Comparison of ENCODE assay signal across 8 cellular contexts in the genomic region with DNA sequence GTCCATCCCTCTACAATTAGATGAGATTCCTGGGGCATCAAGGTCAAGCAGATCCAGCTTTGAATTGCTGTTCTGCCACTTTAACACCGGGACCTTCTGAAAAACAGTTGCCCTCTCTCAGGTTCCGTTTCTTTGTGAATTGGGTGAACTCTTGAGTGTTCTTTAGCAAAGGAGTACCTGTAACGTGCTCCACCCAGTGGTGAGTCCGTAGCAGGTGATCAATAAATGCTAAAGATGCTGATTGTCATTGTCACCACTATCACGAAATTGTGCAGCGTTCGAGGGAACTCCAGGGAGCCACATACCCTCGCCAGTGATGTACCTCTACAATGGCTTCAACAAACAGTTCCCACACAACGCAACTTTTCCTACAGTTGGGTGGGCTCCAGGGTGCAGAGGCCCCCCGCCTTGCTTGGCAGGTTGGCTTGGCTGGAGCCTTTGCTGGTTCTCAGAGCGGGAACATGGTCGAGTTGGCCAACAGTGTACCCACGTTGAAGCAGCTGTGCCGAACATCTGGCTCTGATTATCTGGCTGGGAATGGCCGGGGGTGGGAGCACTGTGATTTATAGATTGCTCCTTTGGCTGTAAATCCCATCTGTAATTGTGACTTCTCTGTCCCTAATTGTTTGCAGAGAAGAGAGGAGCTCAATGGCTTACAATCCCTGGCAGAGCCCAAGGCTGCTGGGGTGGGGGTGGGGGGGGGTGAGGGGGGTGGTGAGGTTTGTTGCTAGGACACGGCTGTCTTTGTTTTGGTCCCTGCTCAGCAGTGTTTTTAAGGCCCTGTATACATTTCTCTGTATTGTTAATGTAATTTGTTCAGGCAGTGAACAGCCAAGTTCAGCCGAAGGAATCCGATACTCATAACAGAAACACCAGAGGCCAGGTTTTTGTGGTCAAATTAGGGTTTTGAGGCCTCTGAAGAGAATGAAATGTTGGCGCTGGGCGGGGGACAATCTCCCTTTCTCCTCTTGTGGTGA.
A peak's percentile ranks its signal among the peaks of the same experiment; 100 is the strongest.
DNase-seq lines count a peak whose midpoint lies in the region; ATAC-seq, FAIRE-seq and TF ChIP-seq lines count a peak whose summit lies in the region.

No MANE protein-coding gene starts in this region.

- no peak overlapping the region for H3K27ac ChIP-seq in OCI-LY7 (ENCODE audit: low read depth, low read length, poor library complexity, severe bottlenecking)

- no peaks in the 10 kb centered on the region for H3K9me2 ChIP-seq in OCI-LY7 (ENCODE audit: insufficient read depth, low read length)

- no peaks in the 10 kb centered on the region for H3K36me3 ChIP-seq in OCI-LY7 (ENCODE audit: insufficient read depth, low read length)

- intact Hi-C loops in OCI-LY7 (cut with micrococcal nuclease; ENCODE audit: unreplicated experiment) (no loop called here), sciatic nerve (cut with DNase I) (no loop called here)

- H3K4me3 ChIP-seq in OCI-LY7 (ENCODE audit: low read depth, low read length, poor library complexity, severe bottlenecking): no peak overlapping the region

- no peak overlapping the region for H3K4me2 ChIP-seq in OCI-LY7 (ENCODE audit: low read length)

- no peak overlapping the region for H2AFZ ChIP-seq in OCI-LY7 (ENCODE audit: low read length)

- TF ChIP-seq CTCF in GM12872 (IDR thresholded peaks at IDR 0.05; ENCODE audit: insufficient read depth, low read depth, low read length) (peak; percentile 43; the same call in 2 of the 3 replicates), OCI-LY7 (conservative IDR thresholded peaks at IDR 0.05; ENCODE audit: low read length) (peak; percentile 56)

- POLR2A ChIA-PET in OCI-LY7 (lab: Charles Lee): no interaction called here

- H3K4me1 ChIP-seq in OCI-LY7 (ENCODE audit: insufficient read depth, low read length, poor library complexity, severe bottlenecking): no peaks in the 10 kb centered on the region

- peak; percentile 76 for ATAC-seq in sciatic nerve
- no peak for ATAC-seq in HG03095 (IDR thresholded peaks at IDR 0.05; ENCODE audit: unreplicated experiment)

- peak; percentile 8 for DNase-seq in OCI-LY7 (ENCODE audit: low spot score)
- peak; percentile 32 for DNase-seq in frontal cortex (ENCODE audit: low spot score in 2 of 2)
- DNase-seq in sciatic nerve (ENCODE audit: low spot score): no peak
- no peak for DNase-seq in GM19240 (ENCODE audit: insufficient read length, low spot score)
- DNase-seq in activated naive CD4-positive, alpha-beta T cell treated with Interleukin-2 at 50 U/mL for 16 hours: no peak
- DNase-seq in KG1 (lab: John Stamatoyannopoulos, UW): no peak

- H3K9me3 ChIP-seq in OCI-LY7 (ENCODE audit: low read length): no peaks in the 10 kb centered on the region

- BruUV-seq in OCI-LY7 (replicated peaks; lab: Mats Ljungman, UMichigan): no TSS peak

- no peaks in the 10 kb centered on the region for H3K79me2 ChIP-seq in OCI-LY7 (ENCODE audit: insufficient read depth, low read depth, low read length)

- CTCF ChIA-PET in OCI-LY7 (lab: Charles Lee; ENCODE audit: unreplicated experiment): no interaction called here

- no peak for FAIRE-seq in frontal cortex (lab: Jason Lieb, UNC)

- no peaks in the 10 kb centered on the region for H4K20me1 ChIP-seq in OCI-LY7 (ENCODE audit: insufficient read depth, low read length)

Comparison
In these comparisons a context has a peak if more than half of its experiments do, and no peak if none do; other contexts are left out.
1. DNase-seq: peak in OCI-LY7 (single experiment) and frontal cortex (2 of 2); none in sciatic nerve (single experiment), GM19240 (single experiment), activated naive CD4-positive, alpha-beta T cell treated with Interleukin-2 at 50 U/mL for 16 hours (single experiment) and KG1 (single experiment).